25 cellular contexts compared by ENCODE assay signal in genomic region chr15:52193791-52194190, GRCh38.
"Had no signal": no experiment of that assay in that cellular context is flagged by ENCODE, and none has a peak within 500 bp of the region (broad histone marks: within the 10 kb centered on the region; RNA-seq: fewer than 3 reads in every experiment).

No MANE protein-coding gene starts in this region.

- H3K4me3 Mint-ChIP-seq: activated CD8-positive, alpha-beta T cell treated with anti-CD3 and anti-CD28 coated beads for 36 hours; activated naive CD8-positive, alpha-beta T cell treated with anti-CD3 and anti-CD28 coated beads, Interleukin-2, amount 10 ng/mL, durations not matched to agents 7 days and 5 days; activated T-cell treated with anti-CD3 and anti-CD28 coated beads, Interleukin-2, amount 50 U/mL, for 72 hours; T-cell had no signal

- H3K27me3 Mint-ChIP-seq: activated CD8-positive, alpha-beta T cell treated with anti-CD3 and anti-CD28 coated beads for 36 hours; T-cell had no signal

- ATAC-seq: activated CD8-positive, alpha-beta T cell treated with anti-CD3 and anti-CD28 coated beads for 36 hours; activated T-cell treated with anti-CD3 and anti-CD28 coated beads, Interleukin-2, amount 50 U/mL, for 72 hours; T-cell had no signal

- H3K36me3 Mint-ChIP-seq: activated naive CD8-positive, alpha-beta T cell treated with anti-CD3 and anti-CD28 coated beads, Interleukin-2, amount 10 ng/mL, durations not matched to agents 7 days and 5 days; T-cell had no signal

- H3K4me1 Mint-ChIP-seq: activated naive CD8-positive, alpha-beta T cell treated with anti-CD3 and anti-CD28 coated beads, Interleukin-2, amount 10 ng/mL, durations not matched to agents 7 days and 5 days; T-cell had no signal

- H3K9me3 Mint-ChIP-seq: activated CD8-positive, alpha-beta T cell treated with anti-CD3 and anti-CD28 coated beads for 36 hours; activated naive CD8-positive, alpha-beta T cell treated with anti-CD3 and anti-CD28 coated beads, Interleukin-2, amount 10 ng/mL, durations not matched to agents 7 days and 5 days; activated T-cell treated with anti-CD3 and anti-CD28 coated beads, Interleukin-2, amount 50 U/mL, for 72 hours; activated T-helper 2 cell treated with anti-CD3 and anti-CD28 coated beads, Interferon-gamma antibody, Interleukin-2, Interleukin-4, amounts not matched to agents 10 μg/mL and 5 μg/mL and 100 μg/mL, durations not matched to agents 14 hours and 24 hours and 36 hours; T-cell had no signal

- H3K27ac Mint-ChIP-seq: activated CD8-positive, alpha-beta T cell treated with anti-CD3 and anti-CD28 coated beads for 36 hours; activated naive CD8-positive, alpha-beta T cell treated with anti-CD3 and anti-CD28 coated beads, Interleukin-2, amount 10 ng/mL, durations not matched to agents 7 days and 5 days; activated T-cell treated with anti-CD3 and anti-CD28 coated beads, Interleukin-2, amount 50 U/mL, for 72 hours; activated T-helper 2 cell treated with anti-CD3 and anti-CD28 coated beads, Interferon-gamma antibody, Interleukin-2, Interleukin-4, amounts not matched to agents 10 μg/mL and 5 μg/mL and 100 μg/mL, durations not matched to agents 14 hours and 24 hours and 36 hours; T-cell had no signal

- DNase-seq: activated CD4-positive, alpha-beta T cell treated with anti-CD3 and anti-CD28 coated beads, Interleukin-2, amount 50 U/mL, for 1 hour; activated CD4-positive, CD25-positive, alpha-beta regulatory T cell; activated CD8-positive, alpha-beta memory T cell treated with anti-CD3 and anti-CD28 coated beads, Interleukin-2, amount 50 U/mL, for 4 hours; activated CD8-positive, alpha-beta T cell treated with anti-CD3 and anti-CD28 coated beads for 36 hours; activated gamma-delta T cell treated with Interleukin-2 at 50 U/mL for 16 hours; activated naive CD4-positive, alpha-beta T cell treated with anti-CD3 and anti-CD28 coated beads, Interleukin-2, amount 50 U/mL, for 16 hours; activated naive CD8-positive, alpha-beta T cell treated with anti-CD3 and anti-CD28 coated beads, Interleukin-2, amount 10 ng/mL, durations not matched to agents 7 days and 5 days; activated T-cell treated with anti-CD3 and anti-CD28 coated beads, Interleukin-2, amount 50 U/mL, for 72 hours; adrenal gland; aorta; caudate nucleus; NCI-H1105 treated with DMSO at 0.1 percent for 48 hours; NCI-H1436 treated with DMSO at 0.1 percent for 48 hours; NCI-H187; NCI-H2081; NCI-H510A treated with DMSO at 0.1 percent for 48 hours; NCI-H69; NK-92 treated with Interleukin-12 subunit alpha and Interleukin-12 subunit beta, amount 100 ng/mL, for 24 hours; OCI-M1; Peyer's patch; SHP77; T-cell; T-helper 2 cell; T1000 had no signal
